ENCODE assay signal across 1 cellular context in genomic region chrX:153638436-153639176, GRCh38.
TF ChIP-seq lines count a peak whose summit lies in the region.

No MANE protein-coding gene starts in this region.

TF ChIP-seq in HepG2, 621 proteins besides CTCF, POLR2A, EP300 and RAD21:
- no peak for TF ChIP-seq ZNF816 (CRISPR knock-in tag; IDR thresholded peaks at IDR 0.05; ENCODE audit: borderline replicate concordance)
- no peak for TF ChIP-seq GLI4 (CRISPR knock-in tag; IDR thresholded peaks at IDR 0.05; ENCODE audit: borderline replicate concordance)
- TF ChIP-seq SIX4 (CRISPR knock-in tag; IDR thresholded peaks at IDR 0.05), result no peak
- no peak for TF ChIP-seq ARNT2 (CRISPR knock-in tag; IDR thresholded peaks at IDR 0.05; ENCODE audit: low read depth)
- no peak for TF ChIP-seq TFAP4 (IDR thresholded peaks at IDR 0.05; ENCODE audit: borderline replicate concordance, low read depth)
- TF ChIP-seq, protein P1, sequence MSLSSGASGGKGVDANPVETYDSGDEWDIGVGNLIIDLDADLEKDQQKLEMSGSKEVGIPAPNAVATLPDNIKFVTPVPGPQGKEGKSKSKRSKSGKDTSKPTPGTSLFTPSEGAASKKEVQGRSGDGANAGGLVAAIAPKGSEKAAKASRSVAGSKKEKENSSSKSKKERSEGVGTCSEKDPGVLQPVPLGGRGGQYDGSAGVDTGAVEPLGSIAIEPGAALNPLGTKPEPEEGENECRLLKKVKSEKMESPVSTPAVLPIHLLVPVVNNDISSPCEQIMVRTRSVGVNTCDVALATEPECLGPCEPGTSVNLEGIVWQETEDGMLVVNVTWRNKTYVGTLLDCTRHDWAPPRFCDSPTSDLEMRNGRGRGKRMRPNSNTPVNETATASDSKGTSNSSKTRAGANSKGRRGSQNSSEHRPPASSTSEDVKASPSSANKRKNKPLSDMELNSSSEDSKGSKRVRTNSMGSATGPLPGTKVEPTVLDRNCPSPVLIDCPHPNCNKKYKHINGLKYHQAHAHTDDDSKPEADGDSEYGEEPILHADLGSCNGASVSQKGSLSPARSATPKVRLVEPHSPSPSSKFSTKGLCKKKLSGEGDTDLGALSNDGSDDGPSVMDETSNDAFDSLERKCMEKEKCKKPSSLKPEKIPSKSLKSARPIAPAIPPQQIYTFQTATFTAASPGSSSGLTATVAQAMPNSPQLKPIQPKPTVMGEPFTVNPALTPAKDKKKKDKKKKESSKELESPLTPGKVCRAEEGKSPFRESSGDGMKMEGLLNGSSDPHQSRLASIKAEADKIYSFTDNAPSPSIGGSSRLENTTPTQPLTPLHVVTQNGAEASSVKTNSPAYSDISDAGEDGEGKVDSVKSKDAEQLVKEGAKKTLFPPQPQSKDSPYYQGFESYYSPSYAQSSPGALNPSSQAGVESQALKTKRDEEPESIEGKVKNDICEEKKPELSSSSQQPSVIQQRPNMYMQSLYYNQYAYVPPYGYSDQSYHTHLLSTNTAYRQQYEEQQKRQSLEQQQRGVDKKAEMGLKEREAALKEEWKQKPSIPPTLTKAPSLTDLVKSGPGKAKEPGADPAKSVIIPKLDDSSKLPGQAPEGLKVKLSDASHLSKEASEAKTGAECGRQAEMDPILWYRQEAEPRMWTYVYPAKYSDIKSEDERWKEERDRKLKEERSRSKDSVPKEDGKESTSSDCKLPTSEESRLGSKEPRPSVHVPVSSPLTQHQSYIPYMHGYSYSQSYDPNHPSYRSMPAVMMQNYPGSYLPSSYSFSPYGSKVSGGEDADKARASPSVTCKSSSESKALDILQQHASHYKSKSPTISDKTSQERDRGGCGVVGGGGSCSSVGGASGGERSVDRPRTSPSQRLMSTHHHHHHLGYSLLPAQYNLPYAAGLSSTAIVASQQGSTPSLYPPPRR (CRISPR knock-in tag; IDR thresholded peaks at IDR 0.05; ENCODE audit: borderline replicate concordance), result no peak
- TF ChIP-seq MED8 (CRISPR knock-in tag; IDR thresholded peaks at IDR 0.05; ENCODE audit: insufficient replicate concordance), result no peak
